8 cellular contexts compared by ENCODE assay signal in genomic region chr15:88274534-88275460, GRCh38. TPM values are rescaled to one million over a fixed set of nuclear protein-coding genes. Genes with fewer than 3 reads are reported as not detected.
DNase-seq lines count a peak whose midpoint lies in the region; ATAC-seq and TF ChIP-seq lines count a peak whose summit lies in the region.

No MANE protein-coding gene starts in this region.

- peaks cover 10% of the 10 kb centered on the region for H3K27me3 Mint-ChIP-seq in activated CD8-positive, alpha-beta T cell treated with anti-CD3 and anti-CD28 coated beads for 36 hours
- peaks cover 83% of the 10 kb centered on the region for H3K27me3 Mint-ChIP-seq in endodermal cell (ENCODE audit: insufficient read depth)

- H3K9me3 ChIP-seq in endodermal cell (ENCODE audit: control insufficient read depth, low read length) = no peaks in the 10 kb centered on the region

- no peaks in the 10 kb centered on the region for H3K36me3 Mint-ChIP-seq in activated CD8-positive, alpha-beta T cell treated with anti-CD3 and anti-CD28 coated beads for 36 hours (ENCODE audit: low read depth)
- H3K36me3 Mint-ChIP-seq in endodermal cell (ENCODE audit: low read depth) = no peaks in the 10 kb centered on the region

- peak; percentile 77 for ATAC-seq in activated CD8-positive, alpha-beta T cell treated with anti-CD3 and anti-CD28 coated beads for 36 hours

- H3K36me3 ChIP-seq in endodermal cell (ENCODE audit: control insufficient read depth, insufficient read depth, low read length) = no peaks in the 10 kb centered on the region

- no peaks in the 10 kb centered on the region for H3K4me1 Mint-ChIP-seq in activated CD8-positive, alpha-beta T cell treated with anti-CD3 and anti-CD28 coated beads for 36 hours (ENCODE audit: low read depth)
- H3K4me1 Mint-ChIP-seq in endodermal cell = no peaks in the 10 kb centered on the region

- no peak overlapping the region for H3K9ac ChIP-seq in endodermal cell (ENCODE audit: extremely low read depth, low read length, poor library complexity, severe bottlenecking)

- H3K4me1 ChIP-seq in endodermal cell (ENCODE audit: control insufficient read depth, insufficient read depth, low read length) = no peaks in the 10 kb centered on the region

- H3K4me3 Mint-ChIP-seq in activated CD8-positive, alpha-beta T cell treated with anti-CD3 and anti-CD28 coated beads for 36 hours = no peak overlapping the region
- H3K4me3 Mint-ChIP-seq in endodermal cell = no peak overlapping the region

- no peaks in the 10 kb centered on the region for H3K9me3 Mint-ChIP-seq in activated CD8-positive, alpha-beta T cell treated with anti-CD3 and anti-CD28 coated beads for 36 hours
- H3K9me3 Mint-ChIP-seq in endodermal cell = no peaks in the 10 kb centered on the region

- POLR2A ChIA-PET in HEK293T (lab: Yijun Ruan, JAX) = no interaction called here
- POLR2A ChIA-PET in activated CD8-positive, alpha-beta T cell treated with anti-CD3 and anti-CD28 coated beads for 36 hours (lab: Charles Lee) = no interaction called here

- H3K27me3 ChIP-seq in endodermal cell (ENCODE audit: control insufficient read depth, insufficient read depth, low read length, poor library complexity, severe bottlenecking) = peaks cover 79% of the 10 kb centered on the region

- 50 to 57% methylated on average over 4 to 11 of the region's 11 CpGs for WGBS in endodermal cell (ENCODE audit: insufficient coverage in 1 of 2, insufficient read length in 1 of 2), 2 experiments

- H3K27ac Mint-ChIP-seq in activated CD8-positive, alpha-beta T cell treated with anti-CD3 and anti-CD28 coated beads for 36 hours = no peak overlapping the region
- H3K27ac Mint-ChIP-seq in endodermal cell = no peak overlapping the region

- DNase-seq in NCI-H82 (lab: John Stamatoyannopoulos, UW) (peak; percentile 71), NCI-H82 treated with DMSO at 0.1 percent for 48 hours (lab: John Stamatoyannopoulos, UW; ENCODE audit: unreplicated experiment) (no peak), HEK293T (ENCODE audit: extremely low spot score) (peak; percentile 87), NCI-H1105 treated with DMSO at 0.1 percent for 48 hours (lab: John Stamatoyannopoulos, UW) (peak; percentile 31), endodermal cell (peak; percentile 94), mucosa of gallbladder (ENCODE audit: low spot score) (peak; percentile 43)
- DNase-seq in activated CD8-positive, alpha-beta T cell treated with anti-CD3 and anti-CD28 coated beads for 36 hours = peak; percentile 69
- peak in 4 of 6 experiments; percentile 8 to 44 (median 23) for DNase-seq in stimulated activated naive CD4-positive, alpha-beta T cell (lab: John Stamatoyannopoulos, UW)

- CTCF ChIA-PET in HEK293T (lab: Yijun Ruan, JAX) = interaction anchor here (0.7 to 4.9 kb wide), 8 partner anchors 9 to 1354 kb away, joined by 3 to 40 read pairs (median 4); no protein-coding TSS in a partner anchor
- CTCF ChIA-PET in activated CD8-positive, alpha-beta T cell treated with anti-CD3 and anti-CD28 coated beads for 36 hours (lab: Charles Lee) = interaction anchor here (0.5 to 5.1 kb wide), 20 partner anchors 9 to 1650 kb away, joined by 3 to 64 read pairs (median 4); no protein-coding TSS in a partner anchor

- intact Hi-C loops in activated CD8-positive, alpha-beta T cell treated with anti-CD3 and anti-CD28 coated beads for 36 hours (cut with micrococcal nuclease) = no loop called here

- peak; percentile 80 for TF ChIP-seq CTCF in activated CD8-positive, alpha-beta T cell treated with anti-CD3 and anti-CD28 coated beads for 36 hours (IDR thresholded peaks at IDR 0.05)
- peak; percentile 90 for TF ChIP-seq CTCF in endodermal cell (conservative IDR thresholded peaks at IDR 0.05)

- H3K4me3 ChIP-seq in endodermal cell (ENCODE audit: low read length) = no peak overlapping the region

- H3K27ac ChIP-seq in endodermal cell (ENCODE audit: low read depth, low read length) = no peak overlapping the region

TF ChIP-seq in HEK293T, 16 proteins besides CTCF, POLR2A, EP300 and RAD21:
- TF ChIP-seq ZNF384 (IDR thresholded peaks at IDR 0.05) (no peak), FOXK2 (IDR thresholded peaks at IDR 0.05) (no peak), ELF4 (IDR thresholded peaks at IDR 0.05) (no peak), FOXM1 (IDR thresholded peaks at IDR 0.05; ENCODE audit: borderline replicate concordance) (no peak), FOXA1 (IDR thresholded peaks at IDR 0.05) (no peak), NFRKB (IDR thresholded peaks at IDR 0.05) (no peak), BHLHE40 (IDR thresholded peaks at IDR 0.05; ENCODE audit: borderline replicate concordance) (no peak)

RNA-seq across cellular contexts. Expression of gene NTRK3, which starts 18.3 kb away (rescaled TPM):
- not detected for total RNA-seq in activated CD8-positive, alpha-beta T cell treated with anti-CD3 and anti-CD28 coated beads for 36 hours
- total RNA-seq in endodermal cell (under 1 TPM; 0.11 to 0.86 TPM), mucosa of gallbladder (1.6 TPM)
- polyA plus RNA-seq in endodermal cell (2013, experiment 1 of 2) = 8.6 TPM
- polyA plus RNA-seq in endodermal cell (2013, experiment 2 of 2) = 8.7 TPM
